ENCODE assay signal across 18 cellular contexts in genomic region chr19:18867751-18868150, GRCh38. TPM values are rescaled to one million over a fixed set of nuclear protein-coding genes. Genes with fewer than 3 reads are reported as not detected.
DNase-seq lines count a peak whose midpoint lies in the region; ATAC-seq, FAIRE-seq and TF ChIP-seq lines count a peak whose summit lies in the region.
"Had no signal": no experiment of that assay in that cellular context is flagged by ENCODE, and none has a peak within 500 bp of the region (broad histone marks: within the 10 kb centered on the region; RNA-seq: fewer than 3 reads in every experiment).

No MANE protein-coding gene starts in this region.

- H3K4me2 ChIP-seq in K562 (ENCODE audit: insufficient read depth, low read length), result no peak overlapping the region

- H3K27ac Mint-ChIP-seq in endothelial cell (ENCODE audit: unreplicated experiment), result no peak overlapping the region
- H3K27ac Mint-ChIP-seq in activated T-helper 17 cell treated with anti-CD3 and anti-CD28 coated beads, Interleukin-2, amount 50 U/mL, for 72 hours, result no peak overlapping the region
- H3K27ac Mint-ChIP-seq: CD4-positive, alpha-beta T cell; IgD-negative memory B cell had no signal

- BruUV-seq in K562 (replicated peaks; lab: Mats Ljungman, UMichigan), result no TSS peak

- TF ChIP-seq EP300 in K562 (IDR thresholded peaks at IDR 0.05; ENCODE audit: low read length), result no peak

- H3K9me3 ChIP-seq in NT2/D1 (ENCODE audit: insufficient read depth, low read length) (no peaks in the 10 kb centered on the region), K562 (replicated peaks; ENCODE audit: control insufficient read depth, insufficient read depth, low read depth, low read length) (no peaks in the 10 kb centered on the region)
- H3K9me3 ChIP-seq: BE2C had no signal

- in situ Hi-C loops in K562 (cut with MboI), result no loop called here

- H3K4me1 ChIP-seq in NT2/D1 (ENCODE audit: insufficient read depth, insufficient read length), result peaks cover 16% of the 10 kb centered on the region
- H3K4me1 ChIP-seq in K562 (replicated peaks in 1 of 2; ENCODE audit: control insufficient read depth in 2 of 2, insufficient read depth in 2 of 2, low read length in 2 of 2), result peaks cover 8 to 55% of the 10 kb centered on the region in 2 experiments

- H2AFZ ChIP-seq in K562 (ENCODE audit: low read depth, low read length), result no peak overlapping the region

- no peaks in the 10 kb centered on the region for H3K4me1 Mint-ChIP-seq in endothelial cell (ENCODE audit: unreplicated experiment)
- no peaks in the 10 kb centered on the region for H3K4me1 Mint-ChIP-seq in activated T-helper 17 cell treated with anti-CD3 and anti-CD28 coated beads, Interleukin-2, amount 50 U/mL, for 72 hours

- H3K36me3 ChIP-seq in NT2/D1 (ENCODE audit: insufficient read depth, insufficient read length, low read length) (peaks cover 72% of the 10 kb centered on the region), K562 (ENCODE audit: control insufficient read depth, insufficient read depth, low read length) (peaks cover 55% of the 10 kb centered on the region; the same call in 2 of the 3 replicates)

- intact Hi-C loops in K562 (cut with micrococcal nuclease), result loop anchor here (5.0 kb wide), 1 partner anchor 95 kb away; no protein-coding TSS in a partner anchor

- no peak for TF ChIP-seq RAD21 in K562 (CRISPR knock-in tag; conservative IDR thresholded peaks at IDR 0.05 in 1 of 2, IDR thresholded peaks at IDR 0.05 in 1 of 2)

- 0 out of 2 replicates have a peak, but pooled peaks have one; percentile 39 for TF ChIP-seq POLR2A in K562 (conservative IDR thresholded peaks at IDR 0.05)

- TF ChIP-seq CTCF in K562 (IDR thresholded peaks at IDR 0.05 in 2 of 3, conservative IDR thresholded peaks at IDR 0.05 in 1 of 3; ENCODE audit: insufficient read depth in 2 of 3, low read depth in 1 of 3, low read length in 3 of 3) (no peak), endothelial cell (IDR thresholded peaks at IDR 0.05; ENCODE audit: unreplicated experiment) (no peak)

- H3K27ac ChIP-seq in K562 (ENCODE audit: extremely low read depth, low read depth, low read length), result no peak overlapping the region

- no peak overlapping the region for H3K4me3 ChIP-seq in NT2/D1 (ENCODE audit: insufficient read length, low read depth)
- H3K4me3 ChIP-seq in K562, result no peak overlapping the region

- peaks cover 14% of the 10 kb centered on the region for H3K36me3 Mint-ChIP-seq in endothelial cell (ENCODE audit: low read depth, unreplicated experiment)
- H3K36me3 Mint-ChIP-seq in activated T-helper 17 cell treated with anti-CD3 and anti-CD28 coated beads, Interleukin-2, amount 50 U/mL, for 72 hours (ENCODE audit: low read depth), result peaks cover 63% of the 10 kb centered on the region
- H3K36me3 Mint-ChIP-seq: IgD-negative memory B cell had no signal

- H3K27me3 ChIP-seq in NT2/D1 (ENCODE audit: insufficient read depth, insufficient read length) (no peaks in the 10 kb centered on the region), K562 (ENCODE audit: control insufficient read depth in 2 of 2, insufficient read depth in 2 of 2, low read length in 2 of 2) (no peaks in the 10 kb centered on the region)
- H3K27me3 ChIP-seq: BE2C had no signal

- H3K79me2 ChIP-seq in K562 (ENCODE audit: control insufficient read depth, insufficient read depth, low read length), result no peaks in the 10 kb centered on the region

- POLR2A ChIA-PET in K562 (lab: Yijun Ruan, JAX), result interaction anchor here (1.0 kb wide), 1 partner anchor 121 kb away, joined by 3 read pairs; no protein-coding TSS in a partner anchor

- ATAC-seq in K562, result no peak
- ATAC-seq in activated T-helper 17 cell treated with anti-CD3 and anti-CD28 coated beads, Interleukin-2, amount 50 U/mL, for 72 hours (replicated peaks), result no peak

- no peaks in the 10 kb centered on the region for H3K9me3 Mint-ChIP-seq in endothelial cell (ENCODE audit: unreplicated experiment)
- H3K9me3 Mint-ChIP-seq in activated T-helper 17 cell treated with anti-CD3 and anti-CD28 coated beads, Interleukin-2, amount 50 U/mL, for 72 hours, result no peaks in the 10 kb centered on the region
- H3K9me3 Mint-ChIP-seq: CD4-positive, alpha-beta T cell; IgD-negative memory B cell had no signal

- peaks cover 20% of the 10 kb centered on the region for H3K27me3 Mint-ChIP-seq in endothelial cell (ENCODE audit: unreplicated experiment)
- H3K27me3 Mint-ChIP-seq in activated T-helper 17 cell treated with anti-CD3 and anti-CD28 coated beads, Interleukin-2, amount 50 U/mL, for 72 hours, result no peaks in the 10 kb centered on the region
- H3K27me3 Mint-ChIP-seq: IgD-negative memory B cell had no signal

- H3K9ac ChIP-seq in NT2/D1 (ENCODE audit: insufficient read length, low read depth), result peak overlapping the region; percentile 70
- no peak overlapping the region for H3K9ac ChIP-seq in K562 (ENCODE audit: insufficient read depth in 1 of 2, low read depth in 2 of 2, low read length in 2 of 2)

- no peak for FAIRE-seq in K562 (lab: Jason Lieb, UNC)
- FAIRE-seq: GM18507 had no signal

- peak overlapping the region; percentile 59 for H3K4me3 Mint-ChIP-seq in endothelial cell (ENCODE audit: unreplicated experiment)
- no peak overlapping the region for H3K4me3 Mint-ChIP-seq in activated T-helper 17 cell treated with anti-CD3 and anti-CD28 coated beads, Interleukin-2, amount 50 U/mL, for 72 hours
- H3K4me3 Mint-ChIP-seq: CD4-positive, alpha-beta T cell; IgD-negative memory B cell had no signal

- DNase-seq in NT2/D1 (ENCODE audit: low read depth, low spot score), result no peak
- DNase-seq in K562 (ENCODE audit: extremely low read depth in 1 of 4, low spot score in 3 of 4), result no peak
- DNase-seq in endothelial cell (ENCODE audit: low spot score), result no peak
- DNase-seq in epidermal melanocyte (ENCODE audit: insufficient read length, low spot score), result no peak
- no peak for DNase-seq in SK-N-DZ (ENCODE audit: low spot score)
- DNase-seq in DMS79 treated with DMSO at 0.1 percent for 48 hours (lab: John Stamatoyannopoulos, UW), result no peak
- DNase-seq: BE2C; Calu3; CD4-positive, alpha-beta T cell; GOT3; NCI-H1105 treated with DMSO at 0.1 percent for 48 hours; NCI-H187 treated with DMSO at 0.1 percent for 48 hours; NCI-H446; NCI-H69 had no signal

- CTCF ChIA-PET in K562 (lab: Yijun Ruan, JAX; ENCODE audit: low intra/inter-chr PET ratio), result no interaction called here

- 96% methylated on average over 16 of the region's 23 CpGs for WGBS in K562 (ENCODE audit: insufficient coverage, low coverage, missing lambda C conversion rate)

- H3K9me1 ChIP-seq in K562 (ENCODE audit: control insufficient read depth, insufficient read depth, low read length), result peaks cover 3% of the 10 kb centered on the region

- 0 out of 2 replicates have a peak, but pooled peaks cover 6% of the 10 kb centered on the region for H4K20me1 ChIP-seq in K562 (replicated peaks; ENCODE audit: control insufficient read depth, insufficient read depth, low read length)

RNA-seq across cellular contexts. Expression of gene CERS1, which starts 28.2 kb away (rescaled TPM):
- total RNA-seq in K562 (2011; cell fraction: chromatin; rRNA removed; ENCODE audit: low replicate concordance), result 1.3 and 6.2 TPM in 2 replicates
- total RNA-seq in K562 (2011; cell fraction: nucleolus; rRNA removed), result 4.2 and 5.0 TPM in 2 replicates
- 1.5 and 3.7 TPM in 2 replicates for total RNA-seq in K562 (2011; cell fraction: nucleoplasm; rRNA removed)
- total RNA-seq in K562 (2014; rRNA removed) (0.86 TPM in 2 replicates), K562 (2014; rRNA removed; fragmentation: Illumina TruSeq; extraction: Trizol) (0.13 and 0.33 TPM in 2 replicates), K562 (2015; rRNA removed; fragmentation: Illumina TruSeq; extraction: Trizol) (0.43 and 1.4 TPM in 2 replicates), K562 (2021) (1.5 and 1.7 TPM in 2 replicates), endothelial cell (ENCODE audit: unreplicated experiment) (15.7 TPM)
- polyA plus RNA-seq in K562 (2011; rRNA removed) (1.5 and 3.8 TPM in 2 replicates), K562 (2014; fragmentation: Illumina TruSeq; extraction: Trizol) (0.80 and 1.7 TPM in 2 replicates), K562 (2014; fragmentation: Nextera tagmentation; extraction: Ambion mirVana) (not detected), K562 (2014; rRNA removed) (1.1 TPM in 2 replicates)
- 5.5 and 5.7 TPM in 2 replicates for polyA plus RNA-seq in K562 (2011; cell fraction: cytosol; rRNA removed)
- 3.7 and 4.0 TPM in 2 replicates for polyA plus RNA-seq in K562 (2011; cell fraction: nucleus; rRNA removed)
- polyA plus RNA-seq in K562 (2012), result 0.71 and 0.87 TPM in 2 replicates
- polyA minus RNA-seq in K562 (2011; rRNA and poly(A)+ RNA removed), result 1.1 and 2.3 TPM in 2 replicates
- polyA minus RNA-seq in K562 (2011; cell fraction: cytosol; rRNA and poly(A)+ RNA removed), result 1.2 and 3.5 TPM in 2 replicates
- polyA minus RNA-seq in K562 (2011; cell fraction: nucleus; rRNA and poly(A)+ RNA removed), result 0.40 and 0.78 TPM in 2 replicates
- not detected for total RNA-seq in activated T-helper 17 cell treated with anti-CD3 and anti-CD28 coated beads, Interleukin-2, amount 50 U/mL, for 72 hours
- polyA plus RNA-seq in SK-N-DZ (2014; cell fraction: cytosol; rRNA removed), result 12.0 and 23.7 TPM in 2 replicates
- polyA plus RNA-seq in SK-N-DZ (2014; cell fraction: nucleus; rRNA removed), result 6.2 and 9.1 TPM in 2 replicates
- total RNA-seq: CD4-positive, alpha-beta T cell; HT-29 had no signal
- polyA plus RNA-seq: IgD-negative memory B cell had no signal

RNA-seq across cellular contexts. Expression of gene UPF1, which starts 36.0 kb away (rescaled TPM):
- 164 and 380 TPM in 2 replicates for total RNA-seq in K562 (2011; cell fraction: chromatin; rRNA removed; ENCODE audit: low replicate concordance)
- total RNA-seq in K562 (2011; cell fraction: nucleolus; rRNA removed), result 194 and 199 TPM in 2 replicates
- 117 and 137 TPM in 2 replicates for total RNA-seq in K562 (2011; cell fraction: nucleoplasm; rRNA removed)
- total RNA-seq in K562 (2014; rRNA removed), result 59.6 and 66.0 TPM in 2 replicates
- 24.6 and 27.9 TPM in 2 replicates for total RNA-seq in K562 (2014; rRNA removed; fragmentation: Illumina TruSeq; extraction: Trizol)
- total RNA-seq in K562 (2015; rRNA removed; fragmentation: Illumina TruSeq; extraction: Trizol), result 27.8 and 31.1 TPM in 2 replicates
- total RNA-seq in K562 (2021), result 98.8 and 103 TPM in 2 replicates
- 21.5 and 44.9 TPM in 2 replicates for polyA plus RNA-seq in K562 (2011; rRNA removed)
- 21.0 and 30.1 TPM in 2 replicates for polyA plus RNA-seq in K562 (2011; cell fraction: cytosol; rRNA removed)
- 96.8 and 126 TPM in 2 replicates for polyA plus RNA-seq in K562 (2011; cell fraction: nucleus; rRNA removed)
- polyA plus RNA-seq in K562 (2012), result 49.2 and 51.8 TPM in 2 replicates
- polyA plus RNA-seq in K562 (2014; fragmentation: Illumina TruSeq; extraction: Trizol), result 47.1 and 49.1 TPM in 2 replicates
- under 1 TPM; 0.34 to 0.71 TPM for polyA plus RNA-seq in K562 (2014; fragmentation: Nextera tagmentation; extraction: Ambion mirVana)
- 36.5 and 40.7 TPM in 2 replicates for polyA plus RNA-seq in K562 (2014; rRNA removed)
- polyA minus RNA-seq in K562 (2011; rRNA and poly(A)+ RNA removed), result 68.3 and 101 TPM in 2 replicates
- 99.1 and 134 TPM in 2 replicates for polyA minus RNA-seq in K562 (2011; cell fraction: cytosol; rRNA and poly(A)+ RNA removed)
- 61.1 and 76.9 TPM in 2 replicates for polyA minus RNA-seq in K562 (2011; cell fraction: nucleus; rRNA and poly(A)+ RNA removed)
- total RNA-seq in endothelial cell (ENCODE audit: unreplicated experiment), result 69.8 TPM
- 10 to 100 TPM; 64.9 to 90.1 TPM for total RNA-seq in activated T-helper 17 cell treated with anti-CD3 and anti-CD28 coated beads, Interleukin-2, amount 50 U/mL, for 72 hours
- polyA plus RNA-seq in SK-N-DZ (2014; cell fraction: cytosol; rRNA removed), result 34.4 and 37.4 TPM in 2 replicates
- 50.4 and 74.0 TPM in 2 replicates for polyA plus RNA-seq in SK-N-DZ (2014; cell fraction: nucleus; rRNA removed)

RNA-seq across cellular contexts. Expression of gene COPE, which starts 51.4 kb away (rescaled TPM):
- total RNA-seq in K562 (2011; cell fraction: chromatin; rRNA removed; ENCODE audit: low replicate concordance), result 63.5 and 278 TPM in 2 replicates
- 249 and 252 TPM in 2 replicates for total RNA-seq in K562 (2011; cell fraction: nucleolus; rRNA removed)
- total RNA-seq in K562 (2011; cell fraction: nucleoplasm; rRNA removed), result 127 and 141 TPM in 2 replicates
- total RNA-seq in K562 (2014; rRNA removed) (239 and 305 TPM in 2 replicates), K562 (2014; rRNA removed; fragmentation: Illumina TruSeq; extraction: Trizol) (19.2 and 33.2 TPM in 2 replicates), K562 (2015; rRNA removed; fragmentation: Illumina TruSeq; extraction: Trizol) (130 and 147 TPM in 2 replicates), K562 (2021) (273 and 289 TPM in 2 replicates), endothelial cell (ENCODE audit: unreplicated experiment) (213 TPM)
- polyA plus RNA-seq in K562 (2011; rRNA removed) (159 and 263 TPM in 2 replicates), K562 (2014; fragmentation: Illumina TruSeq; extraction: Trizol) (50.1 and 152 TPM in 2 replicates), K562 (2014; fragmentation: Nextera tagmentation; extraction: Ambion mirVana) (10 to 100 TPM in 1 of 2 experiments, 1 to 10 TPM in 1; 5.8 to 18.3 TPM), K562 (2014; rRNA removed) (230 and 233 TPM in 2 replicates)
- 307 and 533 TPM in 2 replicates for polyA plus RNA-seq in K562 (2011; cell fraction: cytosol; rRNA removed)
- 164 and 210 TPM in 2 replicates for polyA plus RNA-seq in K562 (2011; cell fraction: nucleus; rRNA removed)
- polyA plus RNA-seq in K562 (2012), result 176 and 372 TPM in 2 replicates
- polyA minus RNA-seq in K562 (2011; rRNA and poly(A)+ RNA removed), result 43.6 and 67.0 TPM in 2 replicates
- polyA minus RNA-seq in K562 (2011; cell fraction: cytosol; rRNA and poly(A)+ RNA removed), result 103 and 143 TPM in 2 replicates
- 49.1 and 66.3 TPM in 2 replicates for polyA minus RNA-seq in K562 (2011; cell fraction: nucleus; rRNA and poly(A)+ RNA removed)
- total RNA-seq in activated T-helper 17 cell treated with anti-CD3 and anti-CD28 coated beads, Interleukin-2, amount 50 U/mL, for 72 hours, result 100 to 1,000 TPM; 166 to 171 TPM
- polyA plus RNA-seq in SK-N-DZ (2014; cell fraction: cytosol; rRNA removed), result 379 and 401 TPM in 2 replicates
- polyA plus RNA-seq in SK-N-DZ (2014; cell fraction: nucleus; rRNA removed), result 193 and 231 TPM in 2 replicates

RNA-seq across cellular contexts. Expression of gene DDX49, which starts 51.8 kb away (rescaled TPM):
- total RNA-seq in K562 (2011; cell fraction: chromatin; rRNA removed; ENCODE audit: low replicate concordance), result 17.3 and 60.1 TPM in 2 replicates
- 53.9 and 64.9 TPM in 2 replicates for total RNA-seq in K562 (2011; cell fraction: nucleolus; rRNA removed)
- total RNA-seq in K562 (2011; cell fraction: nucleoplasm; rRNA removed), result 23.2 and 29.4 TPM in 2 replicates
- total RNA-seq in K562 (2014; rRNA removed) (113 and 149 TPM in 2 replicates), K562 (2014; rRNA removed; fragmentation: Illumina TruSeq; extraction: Trizol) (26.2 and 45.7 TPM in 2 replicates), K562 (2015; rRNA removed; fragmentation: Illumina TruSeq; extraction: Trizol) (51.1 and 57.8 TPM in 2 replicates), K562 (2021) (78.9 and 88.6 TPM in 2 replicates), endothelial cell (ENCODE audit: unreplicated experiment) (33.7 TPM)
- polyA plus RNA-seq in K562 (2011; rRNA removed) (35.6 and 43.2 TPM in 2 replicates), K562 (2014; fragmentation: Illumina TruSeq; extraction: Trizol) (33.3 and 53.3 TPM in 2 replicates), K562 (2014; fragmentation: Nextera tagmentation; extraction: Ambion mirVana) (1 to 10 TPM; 1.1 to 6.3 TPM), K562 (2014; rRNA removed) (61.3 and 65.9 TPM in 2 replicates)
- 53.9 and 97.8 TPM in 2 replicates for polyA plus RNA-seq in K562 (2011; cell fraction: cytosol; rRNA removed)
- 37.4 and 64.0 TPM in 2 replicates for polyA plus RNA-seq in K562 (2011; cell fraction: nucleus; rRNA removed)
- polyA plus RNA-seq in K562 (2012), result 53.0 and 58.9 TPM in 2 replicates
- polyA minus RNA-seq in K562 (2011; rRNA and poly(A)+ RNA removed), result 27.6 and 57.1 TPM in 2 replicates
- polyA minus RNA-seq in K562 (2011; cell fraction: cytosol; rRNA and poly(A)+ RNA removed), result 34.9 and 39.1 TPM in 2 replicates
- polyA minus RNA-seq in K562 (2011; cell fraction: nucleus; rRNA and poly(A)+ RNA removed), result 23.5 and 26.5 TPM in 2 replicates
- 10 to 100 TPM; 33.7 to 54.4 TPM for total RNA-seq in activated T-helper 17 cell treated with anti-CD3 and anti-CD28 coated beads, Interleukin-2, amount 50 U/mL, for 72 hours
- polyA plus RNA-seq in SK-N-DZ (2014; cell fraction: cytosol; rRNA removed), result 74.4 and 86.0 TPM in 2 replicates
- 61.0 and 74.5 TPM in 2 replicates for polyA plus RNA-seq in SK-N-DZ (2014; cell fraction: nucleus; rRNA removed)
